8 cellular contexts compared by ENCODE assay signal in genomic region chr22:46055176-46055850, GRCh38.
DNase-seq lines count a peak whose midpoint lies in the region; TF ChIP-seq lines count a peak whose summit lies in the region.

No MANE protein-coding gene starts in this region.

- CTCF ChIA-PET in Calu3 (lab: Charles Lee) = interaction anchor here (1.2 kb wide), 1 partner anchor 19 kb away, joined by 4 read pairs; no protein-coding TSS in a partner anchor

- H3K36me3 ChIP-seq in SJSA1 (no peaks in the 10 kb centered on the region; the same call in 1 of the 2 replicates), esophagus muscularis mucosa (peaks cover 0 to under 1% (median 0%) of the 10 kb centered on the region in 4 donors)

- H3K9me3 ChIP-seq in SJSA1 (replicated peaks) (no peaks in the 10 kb centered on the region), esophagus muscularis mucosa (no peaks in the 10 kb centered on the region)

- 15% methylated on average over 10 of the region's 16 CpGs for WGBS in esophagus muscularis mucosa

- intact Hi-C loops in Calu3 (cut with micrococcal nuclease; ENCODE audit: unreplicated experiment) (loop anchor here (10.0 kb wide), 1 partner anchor 49 kb away; no protein-coding TSS in a partner anchor), esophagus muscularis mucosa (cut with DNase I) (no loop called here), posterior cingulate gyrus (cut with DNase I) (no loop called here)

- no peak for DNase-seq in Calu3
- peak in 1 of 2 experiments; percentile 56 for DNase-seq in SJSA1 (ENCODE audit: low read depth in 1 of 2, low spot score in 2 of 2)
- DNase-seq in esophagus muscularis mucosa (ENCODE audit: extremely low spot score) = no peak
- DNase-seq in posterior cingulate gyrus = peak in 7 of 10 donors; percentile 9 to 83 (median 42)
- no peak for DNase-seq in erythroblast (lab: John Stamatoyannopoulos, UW)
- no peak for DNase-seq in type B pancreatic cell (ENCODE audit: extremely low spot score, unreplicated experiment)
- DNase-seq in NCI-H187 (lab: John Stamatoyannopoulos, UW) = no peak
- DNase-seq in H4 (ENCODE audit: low spot score) = no peak

- TF ChIP-seq POLR2A in esophagus muscularis mucosa (IDR thresholded peaks at IDR 0.05; ENCODE audit: low read depth) (no peak), erythroblast (IDR thresholded peaks at IDR 0.05; ENCODE audit: low read length) (no peak)

- TF ChIP-seq EP300 in esophagus muscularis mucosa (IDR thresholded peaks at IDR 0.05) = peak; percentile 41

- H3K36me3 Mint-ChIP-seq in Calu3 (ENCODE audit: insufficient read depth, unreplicated experiment) (peaks cover 26% of the 10 kb centered on the region), type B pancreatic cell (no peaks in the 10 kb centered on the region)

- TF ChIP-seq CTCF in Calu3 (IDR thresholded peaks at IDR 0.05; ENCODE audit: unreplicated experiment) (no peak), esophagus muscularis mucosa (IDR thresholded peaks at IDR 0.05) (no peak), type B pancreatic cell (conservative IDR thresholded peaks at IDR 0.05) (no peak)

- peak overlapping the region; percentile 75 for H3K27ac ChIP-seq in SJSA1
- peak overlapping the region; percentile 99 to 100 (median 100) for H3K27ac ChIP-seq in esophagus muscularis mucosa (replicated peaks in 1 of 4)

- H3K27ac Mint-ChIP-seq in Calu3 (ENCODE audit: unreplicated experiment) (peak overlapping the region; percentile 76), type B pancreatic cell (no peak overlapping the region)

- H3K27me3 ChIP-seq in SJSA1 (replicated peaks) (no peaks in the 10 kb centered on the region), esophagus muscularis mucosa (no peaks in the 10 kb centered on the region)

- H3K4me3 ChIP-seq in SJSA1 (peak overlapping the region; percentile 63), esophagus muscularis mucosa (peak overlapping the region; percentile 84 to 94 (median 88))

- H3K4me1 ChIP-seq in SJSA1 (replicated peaks) (peaks cover 82% of the 10 kb centered on the region), esophagus muscularis mucosa (peaks cover 80 to 93% (median 90%) of the 10 kb centered on the region in 4 donors)

- no peaks in the 10 kb centered on the region for H3K9me3 Mint-ChIP-seq in Calu3 (ENCODE audit: low read depth, unreplicated experiment)
- no peaks in the 10 kb centered on the region for H3K9me3 Mint-ChIP-seq in type B pancreatic cell

- H3K4me1 Mint-ChIP-seq in Calu3 (ENCODE audit: low read depth, unreplicated experiment) (peaks cover 13% of the 10 kb centered on the region), type B pancreatic cell (ENCODE audit: unreplicated experiment) (peaks cover 8% of the 10 kb centered on the region)

- H3K27me3 Mint-ChIP-seq in Calu3 (ENCODE audit: unreplicated experiment) (no peaks in the 10 kb centered on the region), type B pancreatic cell (peaks cover 40% of the 10 kb centered on the region)

- H3K4me3 Mint-ChIP-seq in Calu3 (ENCODE audit: low read depth, unreplicated experiment) (peak overlapping the region; percentile 80), type B pancreatic cell (no peak overlapping the region)

- BruUV-seq in Calu3 (replicated peaks; lab: Mats Ljungman, UMichigan) = TSS peak; percentile 9

Comparison
In these comparisons a context has a peak if more than half of its experiments do, and no peak if none do; other contexts are left out.
1. DNase-seq: peak in posterior cingulate gyrus (7 of 10); none in Calu3 (single experiment), esophagus muscularis mucosa (single experiment), erythroblast (0 of 2), type B pancreatic cell (single experiment), NCI-H187 (0 of 2) and H4 (single experiment).